Comparison of ENCODE assay signal across 9 cellular contexts in the genomic region with DNA sequence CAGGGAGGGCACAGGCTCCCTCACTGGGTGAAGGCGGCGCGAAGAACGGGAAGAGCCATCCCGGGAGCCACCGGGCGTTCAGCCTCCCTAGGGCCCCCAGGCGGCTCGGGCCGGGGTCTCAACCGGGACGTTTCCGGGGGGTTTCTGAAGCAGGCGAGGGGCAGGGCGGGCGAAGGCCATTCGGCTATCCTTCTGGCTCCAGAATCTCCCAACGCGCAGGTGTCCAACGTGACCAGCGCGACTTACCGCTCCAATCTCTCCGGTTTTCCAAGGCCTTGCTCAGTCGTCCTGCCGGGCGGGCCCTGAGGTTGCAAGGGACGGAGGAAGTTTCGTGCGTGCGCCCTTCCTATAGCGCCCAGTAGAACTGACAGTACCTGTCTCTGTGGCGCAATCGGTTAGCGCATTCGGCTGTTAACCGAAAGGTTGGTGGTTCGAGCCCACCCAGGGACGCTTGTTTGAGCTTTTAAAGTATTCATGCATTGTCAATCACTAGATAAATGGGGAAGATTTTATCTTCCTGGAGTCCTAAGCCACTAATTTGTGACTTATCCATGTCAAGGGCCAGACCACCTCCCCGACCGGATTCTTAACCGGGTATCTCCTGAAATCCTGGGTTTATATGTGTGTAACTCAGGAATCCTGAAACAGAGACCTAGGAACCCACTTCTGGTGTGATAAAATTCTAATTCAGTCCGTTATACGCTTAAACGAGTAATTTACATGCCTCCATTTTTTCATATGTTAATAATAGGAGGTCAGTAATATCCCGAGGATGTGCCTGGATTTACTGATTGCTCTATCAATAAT. TPM values are rescaled to one million over a fixed set of nuclear protein-coding genes. Genes with fewer than 3 reads are reported as not detected.
DNase-seq lines count a peak whose midpoint lies in the region; ATAC-seq, FAIRE-seq and TF ChIP-seq lines count a peak whose summit lies in the region.
"Not testable (repeated sequence)": the region's sequence is repeated elsewhere in the genome, so short reads cannot be mapped to it uniquely, and the experiment has no call there.
"Had no signal": no experiment of that assay in that cellular context is flagged by ENCODE, and none has a peak within 500 bp of the region (broad histone marks: within the 10 kb centered on the region; RNA-seq: fewer than 3 reads in every experiment).

No MANE protein-coding gene starts in this region.

- peak overlapping the region; percentile 80 for H3K27ac Mint-ChIP-seq in astrocyte (ENCODE audit: unreplicated experiment)

- not testable (repeated sequence) for H3K27me3 ChIP-seq in astrocyte (ENCODE audit: insufficient read depth, low read length); foreskin keratinocyte; uterus

- WGBS in mesodermal cell (ENCODE audit: insufficient coverage in 2 of 2), 2 experiments = 0 to 2% methylated on average over 8 of the region's 46 CpGs

- H3K4me3 ChIP-seq in astrocyte (ENCODE audit: insufficient read depth, low read depth, low read length) = peak overlapping the region; percentile 51
- peak overlapping the region; percentile 39 for H3K4me3 ChIP-seq in mesodermal cell (ENCODE audit: extremely low read depth, insufficient read depth, low read length, poor library complexity, severe bottlenecking)
- peak overlapping the region; percentile 17 to 44 for H3K4me3 ChIP-seq in uterus

- H3K27ac ChIP-seq in astrocyte (ENCODE audit: low read depth, low read length) (peak overlapping the region; percentile 26), uterus (peak overlapping the region; percentile 42 to 89)
- H3K27ac ChIP-seq in foreskin keratinocyte; mesodermal cell (ENCODE audit: low read depth, low read length, severe bottlenecking): not testable (repeated sequence)

- not testable (repeated sequence) for H3K9me3 ChIP-seq in astrocyte (ENCODE audit: insufficient read depth, low read depth, low read length); mesodermal cell (ENCODE audit: control insufficient read depth, low read length); uterus

- ATAC-seq in foreskin keratinocyte = not testable (repeated sequence)

- H3K36me3 Mint-ChIP-seq in astrocyte (ENCODE audit: low read depth, unreplicated experiment) = not testable (repeated sequence)

- H3K9me3 Mint-ChIP-seq in astrocyte (ENCODE audit: unreplicated experiment) = not testable (repeated sequence)

- H2AFZ ChIP-seq in astrocyte (ENCODE audit: low read depth, low read length) = peak overlapping the region; percentile 81

- H3K36me3 ChIP-seq in astrocyte (ENCODE audit: insufficient read depth, low read length); mesodermal cell (ENCODE audit: control insufficient read depth, insufficient read depth, low read length); uterus: not testable (repeated sequence)

- DNase-seq in GOT3 (lab: John Stamatoyannopoulos, UW) (peak; percentile 32), NCI-H510A (lab: John Stamatoyannopoulos, UW) (peak; percentile 40), astrocyte (ENCODE audit: low read depth) (peak; percentile 55), foreskin keratinocyte (peak; percentile 74 to 85), uterus (peak; percentile 60 to 66)
- DNase-seq in activated CD4-positive, alpha-beta T cell treated with anti-CD3 and anti-CD28 coated beads for 4 hours = peak; percentile 42 to 56
- DNase-seq in stimulated activated CD4-positive, alpha-beta T cell treated with anti-CD3 and anti-CD28 coated beads, Interleukin-15, amount 100 ng/mL, for 1 hour (ENCODE audit: low read depth in 1 of 2, low spot score in 1 of 2) = peak; percentile 46 to 60

- FAIRE-seq in astrocyte (lab: Jason Lieb, UNC) = not testable (repeated sequence)

- H3K4me1 Mint-ChIP-seq in astrocyte (ENCODE audit: low read depth, unreplicated experiment) = not testable (repeated sequence)

- not testable (repeated sequence) for TF ChIP-seq POLR2A in uterus (IDR thresholded peaks at IDR 0.05)

- peak overlapping the region; percentile 85 for H3K4me3 Mint-ChIP-seq in astrocyte (ENCODE audit: unreplicated experiment)

- H4K20me1 ChIP-seq in astrocyte (ENCODE audit: insufficient read depth, low read length) = not testable (repeated sequence)

- peak overlapping the region; percentile 80 for H3K4me2 ChIP-seq in astrocyte (ENCODE audit: low read length)

- intact Hi-C loops in uterus (cut with DNase I; ENCODE audit: low total_unique reads) = not testable (repeated sequence)

- H3K4me1 ChIP-seq in astrocyte (ENCODE audit: insufficient read depth, low read length); foreskin keratinocyte; mesodermal cell (ENCODE audit: control insufficient read depth, insufficient read depth, low read length, poor library complexity, severe bottlenecking); uterus: not testable (repeated sequence)

- H3K27me3 Mint-ChIP-seq in astrocyte (ENCODE audit: low read depth, unreplicated experiment) = not testable (repeated sequence)

- peak overlapping the region; percentile 59 for H3K9ac ChIP-seq in astrocyte (ENCODE audit: low read length)

- H3K79me2 ChIP-seq in astrocyte (ENCODE audit: insufficient read depth, low read length) = not testable (repeated sequence)

- TF ChIP-seq CTCF in astrocyte (IDR thresholded peaks at IDR 0.05; ENCODE audit: insufficient read depth, low read depth, low read length) = not testable (repeated sequence)
- TF ChIP-seq CTCF in foreskin keratinocyte (conservative IDR thresholded peaks at IDR 0.05) = peak; percentile 33
- TF ChIP-seq CTCF in uterus (IDR thresholded peaks at IDR 0.05) = peak in 1 of 4 experiments; percentile 25

RNA-seq across cellular contexts. Expression of gene NBPF15, which starts 42.4 kb away (rescaled TPM):
- total RNA-seq in astrocyte (47.6 and 49.0 TPM in 2 replicates), foreskin keratinocyte (29.0 and 35.8 TPM in 2 replicates), uterus (10 to 100 TPM in 3 of 4 donors, 1 to 10 TPM in 1; 8.5 to 57.0 (median 32.4) TPM)
- polyA plus RNA-seq in foreskin keratinocyte = 10.3 and 10.7 TPM in 2 replicates
- 49.0 TPM for polyA plus RNA-seq in mesodermal cell (2013, experiment 1 of 2)
- 44.1 TPM for polyA plus RNA-seq in mesodermal cell (2013, experiment 2 of 2)

RNA-seq across cellular contexts. Expression of gene PPIAL4E, which starts 45.7 kb away (rescaled TPM):
- total RNA-seq in astrocyte (not detected in 2 replicates), foreskin keratinocyte (not detected in 2 replicates), uterus (not detected)
- not detected in 2 replicates for polyA plus RNA-seq in foreskin keratinocyte
- not detected for polyA plus RNA-seq in mesodermal cell (2013, experiment 1 of 2)
- polyA plus RNA-seq in mesodermal cell (2013, experiment 2 of 2) = not detected
- total RNA-seq: SJCRH30 had no signal
